In the genomic region with DNA sequence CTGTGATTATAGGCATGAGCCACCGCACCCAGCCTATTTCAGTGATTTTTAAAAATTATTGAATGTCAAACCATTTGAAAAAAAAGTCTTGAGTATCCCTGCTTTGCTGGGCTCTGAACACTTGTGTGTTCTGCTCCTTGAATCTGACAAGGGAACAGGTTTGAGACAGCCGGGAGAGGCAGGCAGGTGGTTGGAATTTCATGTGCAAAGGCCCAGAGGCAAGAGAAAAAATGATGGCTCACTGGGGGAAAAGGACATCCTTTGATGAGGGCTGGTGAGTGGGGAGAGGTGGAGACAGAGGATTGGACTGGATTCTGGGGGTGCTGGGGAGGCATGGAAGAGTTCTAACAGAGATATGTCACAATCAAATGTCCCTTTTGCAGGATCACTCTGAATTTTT, we compare ENCODE assay signal across 16 cellular contexts. TPM values are rescaled to one million over a fixed set of nuclear protein-coding genes. Genes with fewer than 3 reads are reported as not detected.
DNase-seq lines count a peak whose midpoint lies in the region; ATAC-seq and TF ChIP-seq lines count a peak whose summit lies in the region.
"Had no signal": no experiment of that assay in that cellular context is flagged by ENCODE, and none has a peak within 500 bp of the region (broad histone marks: within the 10 kb centered on the region; RNA-seq: fewer than 3 reads in every experiment).

No MANE protein-coding gene starts in this region.

- TF ChIP-seq CTCF in OCI-LY1 (IDR thresholded peaks at IDR 0.05; ENCODE audit: low read length) (no peak), nephron (IDR thresholded peaks at IDR 0.05; ENCODE audit: unreplicated experiment in 3 of 3) (no peak), thyroid gland (IDR thresholded peaks at IDR 0.05) (no peak), PC-9 (conservative IDR thresholded peaks at IDR 0.05) (no peak)

- H3K4me2 ChIP-seq in OCI-LY1 (ENCODE audit: low read length) (no peak overlapping the region), PC-9 (no peak overlapping the region)

- H4K20me1 ChIP-seq in OCI-LY1 (ENCODE audit: insufficient read depth, low read length) (no peaks in the 10 kb centered on the region), PC-9 (ENCODE audit: insufficient read depth) (no peaks in the 10 kb centered on the region)

- peaks cover 4% of the 10 kb centered on the region; the same call in 1 of the 2 replicates for H3K9me3 ChIP-seq in OCI-LY1 (ENCODE audit: low read length)
- H3K9me3 ChIP-seq in thyroid gland, result no peaks in the 10 kb centered on the region
- no peaks in the 10 kb centered on the region for H3K9me3 ChIP-seq in PC-9 (ENCODE audit: insufficient read depth, low read depth)
- H3K9me3 ChIP-seq: HAP-1, MG63, SJCRH30 had no signal

- no peak for DNase-seq in thyroid gland
- no peak for DNase-seq in PC-9
- no peak for DNase-seq in activated CD8-positive, alpha-beta memory T cell treated with anti-CD3 and anti-CD28 coated beads for 24 hours
- DNase-seq: activated CD4-positive, alpha-beta T cell treated with anti-CD3 and anti-CD28 coated beads for 1 hour; activated naive CD4-positive, alpha-beta T cell; DMS153; kidney glomerular epithelial cell; MG63; NCI-H187; NCI-H446; SJCRH30 had no signal

- H3K4me1 Mint-ChIP-seq in nephron, result peaks cover 42% of the 10 kb centered on the region

- H3K27me3 ChIP-seq in OCI-LY1 (ENCODE audit: insufficient read depth, low read length), result no peaks in the 10 kb centered on the region
- no peaks in the 10 kb centered on the region for H3K27me3 ChIP-seq in thyroid gland
- H3K27me3 ChIP-seq in PC-9 (ENCODE audit: insufficient read depth, low read depth), result no peaks in the 10 kb centered on the region
- H3K27me3 ChIP-seq: MG63, SJCRH30 had no signal

- H3K9me2 ChIP-seq in OCI-LY1 (ENCODE audit: low read depth, low read length) (no peaks in the 10 kb centered on the region), PC-9 (ENCODE audit: insufficient read depth) (no peaks in the 10 kb centered on the region)

- H3K36me3 Mint-ChIP-seq in nephron (ENCODE audit: low read depth), result no peaks in the 10 kb centered on the region

- TF ChIP-seq POLR2A in thyroid gland (IDR thresholded peaks at IDR 0.05), result no peak

- H3K4me1 ChIP-seq in OCI-LY1 (ENCODE audit: insufficient read depth, low read length, severe bottlenecking) (peaks cover 35% of the 10 kb centered on the region), thyroid gland (peaks cover 23 to 26% of the 10 kb centered on the region in 2 donors), PC-9 (replicated peaks; ENCODE audit: insufficient read depth) (no peaks in the 10 kb centered on the region)

- H3K27ac Mint-ChIP-seq in nephron, result peak overlapping the region; percentile 98 to 99 (median 98)

- no peaks in the 10 kb centered on the region for H3K79me2 ChIP-seq in OCI-LY1 (ENCODE audit: insufficient read depth, low read length)
- no peaks in the 10 kb centered on the region for H3K79me2 ChIP-seq in PC-9 (ENCODE audit: low read depth)

- no peak for ATAC-seq in esophagus mucosa

- no peak overlapping the region for H3K9ac ChIP-seq in OCI-LY1 (ENCODE audit: low read length)

- no peak overlapping the region for H3K4me3 ChIP-seq in OCI-LY1 (ENCODE audit: low read depth, low read length, poor library complexity, severe bottlenecking)
- H3K4me3 ChIP-seq in thyroid gland (replicated peaks in 1 of 3), result no peak overlapping the region
- H3K4me3 ChIP-seq in PC-9, result no peak overlapping the region
- H3K4me3 ChIP-seq: HAP-1, MG63 had no signal

- peak overlapping the region; percentile 31 to 67 (median 55) for H3K4me3 Mint-ChIP-seq in nephron

- peak overlapping the region; percentile 60 for H3K27ac ChIP-seq in OCI-LY1 (ENCODE audit: low read depth, low read length, poor library complexity, severe bottlenecking)
- peak overlapping the region; percentile 65 for H3K27ac ChIP-seq in cingulate gyrus (ENCODE audit: low read depth, low read length)
- peak overlapping the region in 2 of 3 donors; percentile 23 to 95 for H3K27ac ChIP-seq in thyroid gland
- no peak overlapping the region for H3K27ac ChIP-seq in PC-9

- H3K36me3 ChIP-seq in OCI-LY1 (ENCODE audit: insufficient read depth, low read length) (no peaks in the 10 kb centered on the region), thyroid gland (no peaks in the 10 kb centered on the region), PC-9 (ENCODE audit: low read depth) (no peaks in the 10 kb centered on the region)
- H3K36me3 ChIP-seq: HAP-1, MG63, SJCRH30 had no signal

- no TSS peak for BruUV-seq in PC-9 (replicated peaks; lab: Mats Ljungman, UMichigan)

- intact Hi-C loops in thyroid gland (cut with DNase I) (no loop called here), PC-9 (cut with micrococcal nuclease; ENCODE audit: unreplicated experiment) (no loop called here)

- H3K27me3 Mint-ChIP-seq in nephron (ENCODE audit: low read depth), result peaks cover 3% of the 10 kb centered on the region

- POLR2A ChIA-PET in PC-9 (lab: Charles Lee; ENCODE audit: unreplicated experiment), result no interaction called here

- H2AFZ ChIP-seq in OCI-LY1 (ENCODE audit: low read length), result no peak overlapping the region
- no peak overlapping the region for H2AFZ ChIP-seq in PC-9

- CTCF ChIA-PET in PC-9 (lab: Charles Lee), result no interaction called here

- H3F3A ChIP-seq in OCI-LY1 (ENCODE audit: insufficient read depth, low read length), result no peaks in the 10 kb centered on the region
- H3F3A ChIP-seq in PC-9 (ENCODE audit: insufficient read depth, low read depth), result no peaks in the 10 kb centered on the region; the same call in 1 of the 2 replicates

- 90 to 93% methylated on average over 2 of the region's 2 CpGs for WGBS in thyroid gland, 2 donors

- H3K9me3 Mint-ChIP-seq in nephron, result no peaks in the 10 kb centered on the region

RNA-seq across cellular contexts. Expression of a gene that starts 13.1 kb away (rescaled TPM):
- total RNA-seq in thyroid gland (10 to 100 TPM; 38.3 to 47.7 (median 46.7) TPM), PC-9 (2021) (96.5 and 134 TPM in 2 replicates), esophagus mucosa (169 TPM)
